ENCODE assay signal across 9 cellular contexts in the genomic region with DNA sequence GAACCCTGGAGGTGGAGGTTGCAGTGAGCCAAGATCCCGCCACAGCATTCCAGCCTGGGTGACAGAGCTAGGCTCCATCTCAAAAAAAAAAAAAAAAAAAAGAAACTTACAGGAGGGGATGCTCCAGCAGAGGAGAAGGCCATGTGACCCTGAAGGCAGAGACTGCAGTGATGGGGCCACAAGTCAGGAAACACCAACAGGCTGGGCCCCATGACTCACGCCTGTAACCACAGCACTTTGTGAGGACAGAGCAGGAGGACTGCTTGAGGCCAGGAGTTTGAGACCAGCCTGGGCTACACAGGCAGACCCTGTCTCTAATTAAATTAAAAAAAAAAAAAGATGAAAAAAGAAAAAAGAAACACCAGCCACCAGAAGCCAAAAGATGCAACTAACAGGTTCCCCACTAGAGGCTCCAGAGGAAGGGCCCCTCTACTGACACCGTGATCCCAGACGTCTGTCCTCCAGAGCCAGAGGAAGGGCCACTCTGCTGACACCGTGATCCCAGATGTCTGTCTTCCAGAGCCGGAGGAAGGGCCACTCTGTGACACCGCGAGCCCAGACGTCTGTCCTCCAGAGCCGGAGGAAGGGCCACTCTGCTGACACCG. TPM values are rescaled to one million over a fixed set of nuclear protein-coding genes. Genes with fewer than 3 reads are reported as not detected.
A peak's percentile ranks its signal among the peaks of the same experiment; 100 is the strongest.
DNase-seq lines count a peak whose midpoint lies in the region; ATAC-seq and TF ChIP-seq lines count a peak whose summit lies in the region.
"Had no signal": no experiment of that assay in that cellular context is flagged by ENCODE, and none has a peak within 500 bp of the region (broad histone marks: within the 10 kb centered on the region; RNA-seq: fewer than 3 reads in every experiment).

No MANE protein-coding gene starts in this region.

- no peaks in the 10 kb centered on the region for H3K27me3 ChIP-seq in dorsolateral prefrontal cortex

- TF ChIP-seq CTCF in GM12864 (IDR thresholded peaks at IDR 0.05; ENCODE audit: low read depth, low read length, missing control alignments) (peak; percentile 59), dorsolateral prefrontal cortex (IDR thresholded peaks at IDR 0.05 in 54 of 56, conservative IDR thresholded peaks at IDR 0.05 in 2 of 56; ENCODE audit: low read depth in 1 of 56, partially characterized antibody in 56 of 56) (peak in 8 of 56 donors; percentile 9 to 37 (median 18))

- no peak overlapping the region for H3K27ac ChIP-seq in dorsolateral prefrontal cortex

- no peak overlapping the region for H3K4me3 ChIP-seq in GM12864 (ENCODE audit: low read depth, low read length)
- H3K4me3 ChIP-seq in dorsolateral prefrontal cortex = no peak overlapping the region

- DNase-seq in GM12864 (ENCODE audit: low read depth) = no peak
- peak; percentile 66 for DNase-seq in NOMO-1 treated with dmso at 0.1 percent for 144 hours (lab: John Stamatoyannopoulos, UW; ENCODE audit: unreplicated experiment)
- peak; percentile 82 for DNase-seq in islet precursor cell
- DNase-seq in NCI-H524 treated with DMSO at 0.1 percent for 48 hours (lab: John Stamatoyannopoulos, UW) = no peak
- no peak for DNase-seq in dorsolateral prefrontal cortex
- no peak for DNase-seq in DMS 273 (lab: John Stamatoyannopoulos, UW; ENCODE audit: unreplicated experiment)
- no peak for DNase-seq in NCI-H1417 treated with DMSO at 0.1 percent for 48 hours (lab: John Stamatoyannopoulos, UW)

- intact Hi-C loops in dorsolateral prefrontal cortex (cut with DNase I) = no loop called here

- ATAC-seq in GM21423 (IDR thresholded peaks at IDR 0.05; ENCODE audit: unreplicated experiment) = peak; percentile 47
- ATAC-seq: sciatic nerve had no signal

RNA-seq across cellular contexts. Expression of gene GLT1D1, which starts 9.1 kb away (rescaled TPM):
- 10 to 100 TPM in 119 of 120 experiments, 1 to 10 TPM in 1; 10.0 to 50.2 (median 31.8) TPM for total RNA-seq in dorsolateral prefrontal cortex

RNA-seq across cellular contexts. Expression of gene SLC15A4, which starts 20.4 kb away (rescaled TPM):
- total RNA-seq in dorsolateral prefrontal cortex = 10 to 100 TPM; 19.4 to 39.0 (median 27.8) TPM

Comparison
In these comparisons a context has a peak if more than half of its experiments do, and no peak if none do; other contexts are left out.
1. DNase-seq: peak in NOMO-1 treated with dmso at 0.1 percent for 144 hours (single experiment) and islet precursor cell (single experiment); none in GM12864 (single experiment), NCI-H524 treated with DMSO at 0.1 percent for 48 hours (single experiment), dorsolateral prefrontal cortex (0 of 10), DMS 273 (single experiment) and NCI-H1417 treated with DMSO at 0.1 percent for 48 hours (single experiment).